23 cellular contexts compared by ENCODE assay signal in the genomic region with DNA sequence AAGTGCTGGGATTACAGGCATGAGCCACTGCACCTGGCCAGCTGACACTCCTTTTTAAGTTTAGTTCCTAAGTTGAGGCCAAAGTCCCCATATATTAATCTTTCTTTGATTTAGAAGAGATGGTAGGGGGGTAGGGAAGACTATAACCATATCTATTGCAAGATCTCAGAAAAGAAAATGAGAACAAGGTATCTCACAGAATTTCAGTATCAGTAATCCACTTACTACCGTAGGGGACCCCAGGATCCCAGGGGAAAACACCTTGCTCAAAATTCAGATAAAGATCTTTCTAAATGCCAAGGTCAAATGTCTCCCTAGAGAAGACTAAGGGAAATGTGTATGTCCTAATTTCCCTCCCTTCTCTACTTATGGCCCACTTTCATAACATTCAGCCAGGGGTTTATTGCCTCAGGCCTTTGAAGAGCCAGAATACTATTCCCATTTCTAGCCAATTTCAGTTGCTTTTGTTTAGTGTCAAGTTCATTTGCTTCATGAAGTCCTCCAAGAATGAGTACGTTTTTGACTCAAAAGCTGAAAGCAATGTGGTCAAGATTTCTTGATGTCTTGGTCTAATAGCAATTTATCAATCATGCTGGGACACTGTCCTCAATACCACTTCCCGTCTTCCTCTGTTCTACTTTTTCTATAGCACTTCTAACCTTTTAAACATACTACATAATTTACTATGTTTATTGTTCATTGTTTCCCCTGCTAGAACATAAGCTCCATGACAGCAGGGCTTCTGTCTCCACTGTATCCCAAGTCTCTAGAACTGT.
DNase-seq lines count a peak whose midpoint lies in the region; ATAC-seq and TF ChIP-seq lines count a peak whose summit lies in the region.
"Had no signal": no experiment of that assay in that cellular context is flagged by ENCODE, and none has a peak within 500 bp of the region (broad histone marks: within the 10 kb centered on the region; RNA-seq: fewer than 3 reads in every experiment).

No MANE protein-coding gene starts in this region.

- H3K4me1 ChIP-seq in prostate gland (replicated peaks): no peaks in the 10 kb centered on the region
- H3K4me1 ChIP-seq: neural progenitor cell, psoas muscle, upper lobe of right lung had no signal

- H3K27ac Mint-ChIP-seq in activated CD4-positive, alpha-beta T cell treated with anti-CD3 and anti-CD28 coated beads for 36 hours: peak overlapping the region; percentile 55
- peak overlapping the region; percentile 21 for H3K27ac Mint-ChIP-seq in stimulated activated effector memory CD8-positive, alpha-beta T cell treated with anti-CD3 and anti-CD28 coated beads, Interleukin-12 subunit alpha, Interleukin-12 subunit beta, amount 100 ng/mL, for 72 hours
- H3K27ac Mint-ChIP-seq in CD14-positive monocyte: no peak overlapping the region
- H3K27ac Mint-ChIP-seq: neural progenitor cell; T-helper 1 cell treated with Interleukin-12 subunit alpha and Interleukin-12 subunit beta and Interleukin-4 antibody, amounts not matched to agents 30 μg/mL and 1 μg/mL, for 36 hours had no signal

- POLR2A ChIA-PET in activated CD4-positive, alpha-beta T cell treated with anti-CD3 and anti-CD28 coated beads for 36 hours (lab: Charles Lee): interaction anchor here (0.7 kb wide), 1 partner anchor 254 kb away, joined by 3 read pairs; no protein-coding TSS in a partner anchor
- POLR2A ChIA-PET in GM10248 (lab: Yijun Ruan, JAX): no interaction called here

- no peaks in the 10 kb centered on the region for H3K9me3 Mint-ChIP-seq in activated CD4-positive, alpha-beta T cell treated with anti-CD3 and anti-CD28 coated beads for 36 hours (ENCODE audit: low read depth)
- no peaks in the 10 kb centered on the region for H3K9me3 Mint-ChIP-seq in stimulated activated effector memory CD8-positive, alpha-beta T cell treated with anti-CD3 and anti-CD28 coated beads, Interleukin-12 subunit alpha, Interleukin-12 subunit beta, amount 100 ng/mL, for 72 hours
- H3K9me3 Mint-ChIP-seq in CD14-positive monocyte: no peaks in the 10 kb centered on the region
- H3K9me3 Mint-ChIP-seq: neural progenitor cell; T-helper 1 cell treated with Interleukin-12 subunit alpha and Interleukin-12 subunit beta and Interleukin-4 antibody, amounts not matched to agents 30 μg/mL and 1 μg/mL, for 36 hours had no signal

- intact Hi-C loops in activated CD4-positive, alpha-beta T cell treated with anti-CD3 and anti-CD28 coated beads for 36 hours (cut with DNase I, micrococcal nuclease): no loop called here
- intact Hi-C loops in CD14-positive monocyte (cut with micrococcal nuclease) (no loop called here), prostate gland (cut with DNase I) (no loop called here)

- no peaks in the 10 kb centered on the region for H3K27me3 Mint-ChIP-seq in activated CD4-positive, alpha-beta T cell treated with anti-CD3 and anti-CD28 coated beads for 36 hours
- H3K27me3 Mint-ChIP-seq in CD14-positive monocyte (ENCODE audit: low read depth in 3 of 3): no peaks in the 10 kb centered on the region

- H3K4me3 ChIP-seq in prostate gland: no peak overlapping the region
- H3K4me3 ChIP-seq: heart left ventricle, left lung, neural progenitor cell, psoas muscle, upper lobe of right lung had no signal

- no peak overlapping the region for H3K27ac ChIP-seq in prostate gland
- H3K27ac ChIP-seq: 22Rv1, heart left ventricle, neural progenitor cell, psoas muscle, upper lobe of right lung, WERI-Rb-1 had no signal

- H3K4me1 Mint-ChIP-seq in activated CD4-positive, alpha-beta T cell treated with anti-CD3 and anti-CD28 coated beads for 36 hours: peaks cover 14% of the 10 kb centered on the region
- peaks cover 27% of the 10 kb centered on the region for H3K4me1 Mint-ChIP-seq in stimulated activated effector memory CD8-positive, alpha-beta T cell treated with anti-CD3 and anti-CD28 coated beads, Interleukin-12 subunit alpha, Interleukin-12 subunit beta, amount 100 ng/mL, for 72 hours
- peaks cover 5% of the 10 kb centered on the region for H3K4me1 Mint-ChIP-seq in CD14-positive monocyte

- H3K9me3 ChIP-seq in prostate gland: no peaks in the 10 kb centered on the region
- H3K9me3 ChIP-seq: heart left ventricle, left lung, psoas muscle, upper lobe of right lung had no signal

- peaks cover 21% of the 10 kb centered on the region for H3K36me3 Mint-ChIP-seq in activated CD4-positive, alpha-beta T cell treated with anti-CD3 and anti-CD28 coated beads for 36 hours (ENCODE audit: low read depth)
- peaks cover 75% of the 10 kb centered on the region for H3K36me3 Mint-ChIP-seq in stimulated activated effector memory CD8-positive, alpha-beta T cell treated with anti-CD3 and anti-CD28 coated beads, Interleukin-12 subunit alpha, Interleukin-12 subunit beta, amount 100 ng/mL, for 72 hours
- peaks cover 64 to 73% of the 10 kb centered on the region in 2 donors for H3K36me3 Mint-ChIP-seq in CD14-positive monocyte

- H3K4me3 Mint-ChIP-seq in activated CD4-positive, alpha-beta T cell treated with anti-CD3 and anti-CD28 coated beads for 36 hours: no peak overlapping the region
- H3K4me3 Mint-ChIP-seq in stimulated activated effector memory CD8-positive, alpha-beta T cell treated with anti-CD3 and anti-CD28 coated beads, Interleukin-12 subunit alpha, Interleukin-12 subunit beta, amount 100 ng/mL, for 72 hours: no peak overlapping the region
- H3K4me3 Mint-ChIP-seq in CD14-positive monocyte: no peak overlapping the region
- H3K4me3 Mint-ChIP-seq: neural progenitor cell; T-helper 1 cell treated with Interleukin-12 subunit alpha and Interleukin-12 subunit beta and Interleukin-4 antibody, amounts not matched to agents 30 μg/mL and 1 μg/mL, for 36 hours had no signal

- 90% methylated on average over 3 of the region's 3 CpGs for WGBS in prostate gland

- TF ChIP-seq CTCF in CD14-positive monocyte (IDR thresholded peaks at IDR 0.05): no peak
- no peak for TF ChIP-seq CTCF in prostate gland (IDR thresholded peaks at IDR 0.05)
- no peak for TF ChIP-seq CTCF in GM10248 (IDR thresholded peaks at IDR 0.05; ENCODE audit: control extremely low read depth, extremely low read depth, low read depth, missing control alignments)

- ATAC-seq in activated CD4-positive, alpha-beta T cell treated with anti-CD3 and anti-CD28 coated beads for 36 hours: peak; percentile 58
- ATAC-seq in GM18502 (IDR thresholded peaks at IDR 0.05; ENCODE audit: poor library complexity, unreplicated experiment) (peak; percentile 58), HG03565 (IDR thresholded peaks at IDR 0.05; ENCODE audit: unreplicated experiment) (peak; percentile 46)
- peak; percentile 93 for ATAC-seq in stimulated activated effector memory CD8-positive, alpha-beta T cell treated with anti-CD3 and anti-CD28 coated beads, Interleukin-12 subunit alpha, Interleukin-12 subunit beta, amount 100 ng/mL, for 72 hours
- ATAC-seq: heart left ventricle, left lung, psoas muscle, upper lobe of right lung had no signal

- H3K36me3 ChIP-seq in prostate gland: no peaks in the 10 kb centered on the region
- H3K36me3 ChIP-seq: neural progenitor cell had no signal

- no peaks in the 10 kb centered on the region for H3K27me3 ChIP-seq in prostate gland (replicated peaks; ENCODE audit: insufficient read depth)
- H3K27me3 ChIP-seq: heart left ventricle, left lung, neural progenitor cell, upper lobe of right lung had no signal

- DNase-seq in activated CD4-positive, alpha-beta T cell treated with anti-CD3 and anti-CD28 coated beads for 36 hours: no peak
- no peak for DNase-seq in activated CD4-positive, alpha-beta T cell treated with anti-CD3 and anti-CD28 coated beads for 4 hours
- no peak for DNase-seq in stimulated activated effector memory CD8-positive, alpha-beta T cell treated with anti-CD3 and anti-CD28 coated beads, Interleukin-12 subunit alpha, Interleukin-12 subunit beta, amount 100 ng/mL, for 72 hours (ENCODE audit: low spot score in 2 of 2)
- DNase-seq in CD14-positive monocyte (ENCODE audit: low spot score): no peak
- no peak for DNase-seq in prostate gland (ENCODE audit: low spot score)
- DNase-seq in GM10248 (ENCODE audit: extremely low spot score): no peak
- DNase-seq: activated CD4-positive, alpha-beta T cell treated with anti-CD3 and anti-CD28 coated beads, Interleukin-2, amount 50 U/mL, for 4 hours; activated T-cell treated with anti-CD3 and anti-CD28 coated beads, Interleukin-2, amount 50 U/mL, for 1 hour; Calu3; HCEC 1CT; heart left ventricle; midbrain; NCI-H1417 treated with DMSO at 0.1 percent for 48 hours; NCI-H510A treated with DMSO at 0.1 percent for 48 hours; psoas muscle; upper lobe of right lung; WERI-Rb-1 had no signal

- no peak for TF ChIP-seq POLR2A in prostate gland (IDR thresholded peaks at IDR 0.05)

- CTCF ChIA-PET in activated CD4-positive, alpha-beta T cell treated with anti-CD3 and anti-CD28 coated beads for 36 hours (lab: Charles Lee): interaction anchor here (0.6 to 1.3 kb wide), 4 partner anchors 108 to 258 kb away, joined by 3 to 4 read pairs (median 3); no protein-coding TSS in a partner anchor
- CTCF ChIA-PET in GM10248 (lab: Yijun Ruan, JAX): interaction anchor here (0.8 kb wide), 1 partner anchor 198 kb away, joined by 3 read pairs; no protein-coding TSS in a partner anchor

Comparison
In these comparisons a context has a peak if more than half of its experiments do, and no peak if none do; other contexts are left out.
1. H3K27ac Mint-ChIP-seq: peak in activated CD4-positive, alpha-beta T cell treated with anti-CD3 and anti-CD28 coated beads for 36 hours (single experiment) and stimulated activated effector memory CD8-positive, alpha-beta T cell treated with anti-CD3 and anti-CD28 coated beads, Interleukin-12 subunit alpha, Interleukin-12 subunit beta, amount 100 ng/mL, for 72 hours (single experiment); none in CD14-positive monocyte (0 of 7).
2. Peak in every context shown above with its lines, with median percentiles within 50 percentile points of each other: ATAC-seq.